Comparison of ENCODE assay signal across 21 cellular contexts in the genomic region with DNA sequence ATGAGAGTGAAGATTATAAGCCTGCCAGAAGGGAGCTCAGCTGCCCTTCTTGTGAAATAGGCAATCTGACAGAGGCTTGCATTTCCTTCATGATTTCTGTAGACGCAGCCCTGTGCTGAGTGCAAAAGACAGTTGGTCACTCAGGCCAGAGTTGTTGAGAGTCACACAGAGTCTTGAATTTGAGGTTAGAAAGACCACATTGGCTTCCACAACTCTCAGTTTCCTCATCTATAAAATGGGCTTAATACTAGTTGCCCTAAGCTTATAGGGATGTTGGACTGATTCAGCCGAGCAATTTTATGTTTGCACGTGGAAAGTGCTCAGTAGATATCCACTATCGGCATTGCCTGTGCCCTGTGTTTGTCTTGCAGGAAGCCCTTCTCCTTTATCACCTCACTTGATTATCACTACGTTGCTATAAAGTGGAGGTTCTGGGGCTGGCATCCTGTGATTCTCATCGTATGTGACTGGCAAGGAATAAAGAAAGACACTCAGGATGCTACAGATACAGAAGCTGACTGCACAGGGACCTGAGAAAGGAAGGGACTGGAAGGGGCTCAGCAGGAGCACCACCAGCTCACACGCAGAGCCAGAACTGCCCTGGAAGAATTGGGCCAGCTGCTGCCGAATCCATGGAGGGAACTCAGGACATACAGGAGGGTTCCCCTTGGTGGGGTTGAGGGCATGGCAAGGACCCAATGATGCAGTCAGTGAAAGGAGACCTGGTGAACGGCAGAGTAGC. TPM values are rescaled to one million over a fixed set of nuclear protein-coding genes. Genes with fewer than 3 reads are reported as not detected.
DNase-seq lines count a peak whose midpoint lies in the region; ATAC-seq, FAIRE-seq and TF ChIP-seq lines count a peak whose summit lies in the region.
"Had no signal": no experiment of that assay in that cellular context is flagged by ENCODE, and none has a peak within 500 bp of the region (broad histone marks: within the 10 kb centered on the region; RNA-seq: fewer than 3 reads in every experiment).

No MANE protein-coding gene starts in this region.

- H3K4me1 Mint-ChIP-seq in activated CD8-positive, alpha-beta memory T cell treated with anti-CD3 and anti-CD28 coated beads, Interleukin-2, amount 10 ng/mL, durations not matched to agents 7 days and 5 days, result no peaks in the 10 kb centered on the region
- H3K4me1 Mint-ChIP-seq: CD14-positive monocyte had no signal

- CTCF ChIA-PET in activated CD8-positive, alpha-beta memory T cell treated with anti-CD3 and anti-CD28 coated beads, Interleukin-2, amount 10 ng/mL, durations not matched to agents 7 days and 5 days (lab: Charles Lee), result interaction anchor here (1.1 kb wide), 1 partner anchor 8 kb away, joined by 8 read pairs; no protein-coding TSS in a partner anchor

- TF ChIP-seq CTCF in bronchial epithelial cell (IDR thresholded peaks at IDR 0.05; ENCODE audit: insufficient read depth, low read length, severe bottlenecking), result no peak
- no peak for TF ChIP-seq CTCF in osteoblast (IDR thresholded peaks at IDR 0.05; ENCODE audit: extremely low read depth, low read depth, low read length)
- TF ChIP-seq CTCF in vagina (IDR thresholded peaks at IDR 0.05), result no peak
- no peak for TF ChIP-seq CTCF in lower lobe of right lung (IDR thresholded peaks at IDR 0.05)

- peaks cover 15% of the 10 kb centered on the region for H3K4me1 ChIP-seq in osteoblast (ENCODE audit: insufficient read depth, low read length)
- peaks cover 14% of the 10 kb centered on the region for H3K4me1 ChIP-seq in vagina
- H3K4me1 ChIP-seq in lower lobe of right lung, result no peaks in the 10 kb centered on the region

- H3K36me3 ChIP-seq in bronchial epithelial cell (ENCODE audit: control insufficient read depth, insufficient read depth, low read length), result no peaks in the 10 kb centered on the region
- H3K36me3 ChIP-seq in osteoblast (ENCODE audit: insufficient read depth, low read length), result no peaks in the 10 kb centered on the region
- no peaks in the 10 kb centered on the region for H3K36me3 ChIP-seq in vagina
- no peaks in the 10 kb centered on the region for H3K36me3 ChIP-seq in lower lobe of right lung

- no peak overlapping the region for H3K4me2 ChIP-seq in osteoblast (ENCODE audit: insufficient read depth, low read length)

- H3K36me3 Mint-ChIP-seq in activated CD8-positive, alpha-beta memory T cell treated with anti-CD3 and anti-CD28 coated beads, Interleukin-2, amount 10 ng/mL, durations not matched to agents 7 days and 5 days, result no peaks in the 10 kb centered on the region
- H3K36me3 Mint-ChIP-seq: CD14-positive monocyte; CD8-positive, alpha-beta T cell had no signal

- no peaks in the 10 kb centered on the region for H3K79me2 ChIP-seq in osteoblast (ENCODE audit: insufficient read depth, low read length)

- H3K27me3 ChIP-seq in bronchial epithelial cell (ENCODE audit: control insufficient read depth, insufficient read depth, low read length) (no peaks in the 10 kb centered on the region), osteoblast (ENCODE audit: insufficient read depth, low read length) (no peaks in the 10 kb centered on the region), vagina (no peaks in the 10 kb centered on the region), lower lobe of right lung (ENCODE audit: low read depth) (peaks cover 11% of the 10 kb centered on the region)

- no peak overlapping the region for H3K27ac Mint-ChIP-seq in activated CD8-positive, alpha-beta memory T cell treated with anti-CD3 and anti-CD28 coated beads, Interleukin-2, amount 10 ng/mL, durations not matched to agents 7 days and 5 days
- H3K27ac Mint-ChIP-seq: CD14-positive monocyte; CD8-positive, alpha-beta T cell; H9 had no signal

- H3K9me3 ChIP-seq in osteoblast (ENCODE audit: low read depth, low read length) (peaks cover under 1% of the 10 kb centered on the region), vagina (no peaks in the 10 kb centered on the region), lower lobe of right lung (no peaks in the 10 kb centered on the region)

- no peak overlapping the region for H3K27ac ChIP-seq in osteoblast (ENCODE audit: low read depth, low read length)
- H3K27ac ChIP-seq in vagina, result no peak overlapping the region
- no peak overlapping the region for H3K27ac ChIP-seq in lower lobe of right lung
- H3K27ac ChIP-seq: 22Rv1 had no signal

- no peak for ATAC-seq in activated CD8-positive, alpha-beta memory T cell treated with anti-CD3 and anti-CD28 coated beads, Interleukin-2, amount 10 ng/mL, durations not matched to agents 7 days and 5 days
- no peak for ATAC-seq in GM19467 (IDR thresholded peaks at IDR 0.05; ENCODE audit: unreplicated experiment)
- ATAC-seq in lower lobe of right lung, result no peak
- ATAC-seq: CD8-positive, alpha-beta T cell had no signal

- no peaks in the 10 kb centered on the region for H3K27me3 Mint-ChIP-seq in activated CD8-positive, alpha-beta memory T cell treated with anti-CD3 and anti-CD28 coated beads, Interleukin-2, amount 10 ng/mL, durations not matched to agents 7 days and 5 days

- intact Hi-C loops in vagina (cut with DNase I), result no loop called here
- intact Hi-C loops in lower lobe of right lung (cut with DNase I), result no loop called here

- TF ChIP-seq POLR2A in vagina (IDR thresholded peaks at IDR 0.05), result no peak

- H3K9me3 Mint-ChIP-seq in activated CD8-positive, alpha-beta memory T cell treated with anti-CD3 and anti-CD28 coated beads, Interleukin-2, amount 10 ng/mL, durations not matched to agents 7 days and 5 days (ENCODE audit: low read depth), result no peaks in the 10 kb centered on the region
- H3K9me3 Mint-ChIP-seq: CD8-positive, alpha-beta T cell; H9 had no signal

- H2AFZ ChIP-seq in osteoblast (ENCODE audit: low read length), result peak overlapping the region; percentile 37

- peak; percentile 28 for DNase-seq in activated CD8-positive, alpha-beta memory T cell treated with anti-CD3 and anti-CD28 coated beads, Interleukin-2, amount 10 ng/mL, durations not matched to agents 7 days and 5 days
- no peak for DNase-seq in activated CD8-positive, alpha-beta memory T cell treated with anti-CD3 and anti-CD28 coated beads, Interleukin-2, amount 50 U/mL, for 4 hours
- DNase-seq in bronchial epithelial cell (ENCODE audit: low read depth) (no peak), osteoblast (ENCODE audit: insufficient read length, low spot score, missing footprints) (no peak), vagina (ENCODE audit: extremely low spot score in 2 of 2) (peak; percentile 69 to 72), putamen (ENCODE audit: low spot score) (no peak), lower lobe of right lung (no peak)
- DNase-seq: CD8-positive, alpha-beta T cell; COR-L47; DMS153; DMS79 treated with DMSO at 0.1 percent for 48 hours; GOT3; H9 had no signal

- peak; percentile 68 for FAIRE-seq in bronchial epithelial cell (lab: Jason Lieb, UNC)
- FAIRE-seq: D721Med, G401.6, GM12892 had no signal

- no peaks in the 10 kb centered on the region for H4K20me1 ChIP-seq in osteoblast (ENCODE audit: insufficient read depth, low read length)

- H3K4me3 Mint-ChIP-seq in activated CD8-positive, alpha-beta memory T cell treated with anti-CD3 and anti-CD28 coated beads, Interleukin-2, amount 10 ng/mL, durations not matched to agents 7 days and 5 days, result no peak overlapping the region
- H3K4me3 Mint-ChIP-seq: CD14-positive monocyte; CD8-positive, alpha-beta T cell; H9 had no signal

- H3K4me3 ChIP-seq in bronchial epithelial cell (ENCODE audit: low read depth, low read length), result no peak overlapping the region
- no peak overlapping the region for H3K4me3 ChIP-seq in osteoblast (ENCODE audit: insufficient read depth, low read length)
- no peak overlapping the region for H3K4me3 ChIP-seq in vagina
- H3K4me3 ChIP-seq in lower lobe of right lung, result no peak overlapping the region

RNA-seq across cellular contexts. Expression of a gene that starts 19.8 kb away (rescaled TPM):
- not detected for total RNA-seq in activated CD8-positive, alpha-beta memory T cell treated with anti-CD3 and anti-CD28 coated beads, Interleukin-2, amount 10 ng/mL, durations not matched to agents 7 days and 5 days
- total RNA-seq in bronchial epithelial cell (not detected in 2 replicates), osteoblast (not detected in 2 replicates), vagina (not detected), lower lobe of right lung (not detected)
- total RNA-seq: A673; CD8-positive, alpha-beta T cell; H9 had no signal

RNA-seq across cellular contexts. Expression of a gene that starts 32.1 kb away (rescaled TPM):
- not detected for total RNA-seq in activated CD8-positive, alpha-beta memory T cell treated with anti-CD3 and anti-CD28 coated beads, Interleukin-2, amount 10 ng/mL, durations not matched to agents 7 days and 5 days
- total RNA-seq in bronchial epithelial cell, result not detected in 2 replicates
- not detected in 2 replicates for total RNA-seq in osteoblast
- 8.6 TPM for total RNA-seq in vagina
- not detected for total RNA-seq in lower lobe of right lung
- total RNA-seq: A673; CD8-positive, alpha-beta T cell; H9; HT-29 had no signal

RNA-seq across cellular contexts. Expression of a gene that starts 39.8 kb away (rescaled TPM):
- total RNA-seq in activated CD8-positive, alpha-beta memory T cell treated with anti-CD3 and anti-CD28 coated beads, Interleukin-2, amount 10 ng/mL, durations not matched to agents 7 days and 5 days, result not detected
- total RNA-seq in bronchial epithelial cell, result not detected in 2 replicates
- 0.36 and 0.59 TPM in 2 replicates for total RNA-seq in osteoblast
- total RNA-seq in vagina, result 3.7 TPM
- 0.56 TPM for total RNA-seq in lower lobe of right lung
- total RNA-seq: A673; CD8-positive, alpha-beta T cell had no signal

Comparison
In these comparisons a context has a peak if more than half of its experiments do, and no peak if none do; other contexts are left out.
1. DNase-seq: peak in activated CD8-positive, alpha-beta memory T cell treated with anti-CD3 and anti-CD28 coated beads, Interleukin-2, amount 10 ng/mL, durations not matched to agents 7 days and 5 days (single experiment) and vagina (2 of 2); none in activated CD8-positive, alpha-beta memory T cell treated with anti-CD3 and anti-CD28 coated beads, Interleukin-2, amount 50 U/mL, for 4 hours (single experiment), bronchial epithelial cell (single experiment), osteoblast (single experiment), putamen (single experiment) and lower lobe of right lung (single experiment).